Comparison of ENCODE assay signal across 25 cellular contexts in genomic region chr2:224801360-224801759, GRCh38.
DNase-seq lines count a peak whose midpoint lies in the region; ATAC-seq, FAIRE-seq and TF ChIP-seq lines count a peak whose summit lies in the region.
"Had no signal": no experiment of that assay in that cellular context is flagged by ENCODE, and none has a peak within 500 bp of the region (broad histone marks: within the 10 kb centered on the region; RNA-seq: fewer than 3 reads in every experiment).

No MANE protein-coding gene starts in this region.

- no peak overlapping the region for H3K4ac ChIP-seq in H1 (replicated peaks; ENCODE audit: insufficient read length, low read depth, low read length)

- H3K23me2 ChIP-seq in H1 (ENCODE audit: low read depth, low read length), result no peaks in the 10 kb centered on the region

- no peak overlapping the region for H4K5ac ChIP-seq in H1 (ENCODE audit: insufficient read length, low read depth, low read length)

- no peaks in the 10 kb centered on the region for H3K27me3 Mint-ChIP-seq in CD4-positive, alpha-beta T cell
- peaks cover 3% of the 10 kb centered on the region for H3K27me3 Mint-ChIP-seq in nephron progenitor cell (ENCODE audit: low read depth, poor library complexity)
- H3K27me3 Mint-ChIP-seq: CD4-positive, alpha-beta memory T cell had no signal

- DNase-seq in CD4-positive, alpha-beta T cell, result no peak
- DNase-seq in GM19239 (ENCODE audit: insufficient read length, low spot score) (no peak), H1 (ENCODE audit: low read depth in 1 of 2, low spot score in 2 of 2) (no peak), nephron progenitor cell (no peak), HuH-7.5 (ENCODE audit: low spot score) (no peak), upper lobe of right lung (no peak), GM03348 (ENCODE audit: low spot score) (no peak)
- DNase-seq: ACHN; CD4-positive, alpha-beta memory T cell; DND-41; H7; IMR-90; NCI-H1092 treated with DMSO at 0.1 percent for 48 hours; NCI-H1436 treated with DMSO at 0.1 percent for 48 hours; NCI-H1930; NCI-H2227 treated with DMSO at 0.1 percent for 48 hours; NCI-H510A treated with DMSO at 0.1 percent for 48 hours; NCI-H748 treated with DMSO at 0.1 percent for 48 hours; SHP77 treated with DMSO at 0.1 percent for 48 hours; SK-N-SH had no signal

- H3K27me3 ChIP-seq in CD4-positive, alpha-beta T cell (ENCODE audit: control insufficient read depth, insufficient read depth, low read length), result no peaks in the 10 kb centered on the region
- H3K27me3 ChIP-seq in H1 (replicated peaks in 1 of 4; ENCODE audit: control insufficient read depth in 3 of 4, extremely low read depth in 1 of 4, insufficient read depth in 3 of 4, low read length in 3 of 4), result no peaks in the 10 kb centered on the region; a peak in 1 of 7 replicates
- no peaks in the 10 kb centered on the region for H3K27me3 ChIP-seq in upper lobe of right lung
- H3K27me3 ChIP-seq: BLaER1 had no signal

- no peak overlapping the region for H3K9ac ChIP-seq in H1 (replicated peaks in 1 of 4; ENCODE audit: extremely low read depth in 1 of 4, low read depth in 3 of 4, low read length in 3 of 4)
- H3K9ac ChIP-seq: BLaER1, KMS-11, SK-N-SH had no signal

- H2BK12ac ChIP-seq in H1 (ENCODE audit: low read depth, low read length), result no peak overlapping the region

- no peak overlapping the region for H2BK120ac ChIP-seq in H1 (replicated peaks; ENCODE audit: low read depth, low read length)

- no peak for ATAC-seq in CD4-positive, alpha-beta T cell (ENCODE audit: poor library complexity)
- ATAC-seq in GM21737 (IDR thresholded peaks at IDR 0.05; ENCODE audit: unreplicated experiment) (no peak), upper lobe of right lung (no peak)

- H2AFZ ChIP-seq in H1 (ENCODE audit: low read length), result no peak overlapping the region

- no peak overlapping the region for H3K18ac ChIP-seq in H1 (ENCODE audit: extremely low read depth, low read length)

- H3K4me3 ChIP-seq in H1 (ENCODE audit: extremely low read depth in 1 of 4, insufficient read depth in 2 of 4, low read depth in 3 of 4, low read length in 4 of 4) (no peak overlapping the region), upper lobe of right lung (no peak overlapping the region)
- H3K4me3 ChIP-seq: BLaER1 had no signal

- TF ChIP-seq POLR2A in H1 (IDR thresholded peaks at IDR 0.05; ENCODE audit: control extremely low read depth in 1 of 2, low read depth in 2 of 2, low read length in 2 of 2), result no peak

- no peak overlapping the region for H3K27ac ChIP-seq in CD4-positive, alpha-beta T cell (ENCODE audit: low read depth, low read length)
- H3K27ac ChIP-seq in H1 (ENCODE audit: low read depth, low read length) (no peak overlapping the region), upper lobe of right lung (no peak overlapping the region)
- H3K27ac ChIP-seq: BLaER1, KMS-11, RWPE1 had no signal

- H3K56ac ChIP-seq in H1 (replicated peaks; ENCODE audit: insufficient read length, low read depth, low read length), result no peak overlapping the region

- no peak overlapping the region for H3K23ac ChIP-seq in H1 (ENCODE audit: insufficient read length)

- no peak overlapping the region for H4K91ac ChIP-seq in H1 (replicated peaks; ENCODE audit: insufficient read length, low read length)

- no peaks in the 10 kb centered on the region for H3K9me3 Mint-ChIP-seq in CD4-positive, alpha-beta T cell
- H3K9me3 Mint-ChIP-seq in nephron progenitor cell, result no peaks in the 10 kb centered on the region
- H3K9me3 Mint-ChIP-seq: CD4-positive, alpha-beta memory T cell had no signal

- CTCF ChIA-PET in CD4-positive, alpha-beta T cell (lab: Charles Lee), result no interaction called here
- CTCF ChIA-PET in H1 (lab: Charles Lee; ENCODE audit: partially characterized antibody), result no interaction called here

- H3K36me3 ChIP-seq in H1 (ENCODE audit: control insufficient read depth in 2 of 4, insufficient read depth in 4 of 4, low read length in 3 of 4) (no peaks in the 10 kb centered on the region), upper lobe of right lung (peaks cover 21% of the 10 kb centered on the region)

- H2BK5ac ChIP-seq in H1 (ENCODE audit: low read depth, low read length), result no peak overlapping the region

- intact Hi-C loops in CD4-positive, alpha-beta T cell (cut with DNase I, micrococcal nuclease), result loop anchor here in 1 of 2 experiments (10.0 kb wide), 1 partner anchor 853 kb away; no protein-coding TSS in a partner anchor
- intact Hi-C loops in upper lobe of right lung (cut with DNase I), result no loop called here

- peak overlapping the region; percentile 1 for H3K27ac Mint-ChIP-seq in CD4-positive, alpha-beta T cell
- peak overlapping the region; percentile 56 for H3K27ac Mint-ChIP-seq in nephron progenitor cell

- H3K4me1 ChIP-seq in H1 (replicated peaks in 1 of 4; ENCODE audit: control insufficient read depth in 3 of 4, insufficient read depth in 4 of 4, low read length in 3 of 4), result no peaks in the 10 kb centered on the region
- no peaks in the 10 kb centered on the region for H3K4me1 ChIP-seq in upper lobe of right lung
- H3K4me1 ChIP-seq: BLaER1 had no signal

- TF ChIP-seq RAD21 in H1 (IDR thresholded peaks at IDR 0.05 in 1 of 2, conservative IDR thresholded peaks at IDR 0.05 in 1 of 2; ENCODE audit: low read depth in 2 of 2, low read length in 2 of 2), result no peak

- H4K20me1 ChIP-seq in H1 (replicated peaks in 1 of 2; ENCODE audit: control insufficient read depth in 1 of 2, insufficient read depth in 2 of 2, low read length in 2 of 2), result no peaks in the 10 kb centered on the region

- peaks cover 99% of the 10 kb centered on the region for H3K36me3 Mint-ChIP-seq in CD4-positive, alpha-beta T cell (ENCODE audit: low read depth)
- no peaks in the 10 kb centered on the region for H3K36me3 Mint-ChIP-seq in nephron progenitor cell (ENCODE audit: low read depth)

- H3K79me1 ChIP-seq in H1 (ENCODE audit: low read depth, low read length), result no peaks in the 10 kb centered on the region

- H3K4me3 Mint-ChIP-seq in CD4-positive, alpha-beta T cell, result no peak overlapping the region
- H3K4me3 Mint-ChIP-seq in nephron progenitor cell, result no peak overlapping the region
- H3K4me3 Mint-ChIP-seq: CD4-positive, alpha-beta memory T cell had no signal

- H3K79me2 ChIP-seq in H1 (ENCODE audit: control insufficient read depth in 1 of 2, insufficient read depth in 2 of 2, low read length in 2 of 2), result no peaks in the 10 kb centered on the region

- no peaks in the 10 kb centered on the region for H3K9me3 ChIP-seq in CD4-positive, alpha-beta T cell (ENCODE audit: control insufficient read depth, low read length)
- no peaks in the 10 kb centered on the region for H3K9me3 ChIP-seq in H1 (ENCODE audit: insufficient read depth in 2 of 2, low read depth in 1 of 2, low read length in 1 of 2)
- no peaks in the 10 kb centered on the region for H3K9me3 ChIP-seq in upper lobe of right lung
- H3K9me3 ChIP-seq: BLaER1, SK-N-SH had no signal

- H2AK5ac ChIP-seq in H1 (ENCODE audit: low read depth, low read length), result no peak overlapping the region

- POLR2A ChIA-PET in CD4-positive, alpha-beta T cell (lab: Charles Lee), result no interaction called here
- POLR2A ChIA-PET in H1 (lab: Charles Lee; ENCODE audit: partially characterized antibody), result no interaction called here

- H3K14ac ChIP-seq in H1 (ENCODE audit: insufficient read length), result no peak overlapping the region

- no peaks in the 10 kb centered on the region for H3K4me1 Mint-ChIP-seq in CD4-positive, alpha-beta T cell (ENCODE audit: low read depth)
- peaks cover 40% of the 10 kb centered on the region for H3K4me1 Mint-ChIP-seq in nephron progenitor cell
- H3K4me1 Mint-ChIP-seq: CD4-positive, alpha-beta memory T cell had no signal

- WGBS in H1 (ENCODE audit: extremely low coverage in 1 of 2, insufficient coverage in 1 of 2, insufficient read length in 1 of 2, insufficient replicate concordance in 2 of 2, low coverage in 1 of 2, low lambda C conversion rate in 2 of 2, missing lambda C conversion rate in 1 of 2), 2 experiments, result 69% methylated on average over 1 of the region's 1 CpG; no CpG with 5 or more reads in 1 of the 2 experiments

- no peak overlapping the region for H4K8ac ChIP-seq in H1 (ENCODE audit: extremely low read depth, insufficient read depth, low read length)

- FAIRE-seq in GM19239 (lab: Jason Lieb, UNC) (peak; percentile 31), H1 (lab: Jason Lieb, UNC) (no peak)
- FAIRE-seq: GM12892 had no signal

- no peak for TF ChIP-seq CTCF in CD4-positive, alpha-beta T cell (IDR thresholded peaks at IDR 0.05)
- no peak for TF ChIP-seq CTCF in H1 (IDR thresholded peaks at IDR 0.05; ENCODE audit: control extremely low read depth in 1 of 3, insufficient read depth in 1 of 3, low read depth in 1 of 3, low read length in 3 of 3)
- no peak for TF ChIP-seq CTCF in nephron progenitor cell (IDR thresholded peaks at IDR 0.05)
- no peak for TF ChIP-seq CTCF in upper lobe of right lung (IDR thresholded peaks at IDR 0.05)

- H2BK15ac ChIP-seq in H1 (ENCODE audit: low read length), result no peak overlapping the region

- no peak for TF ChIP-seq EP300 in H1 (IDR thresholded peaks at IDR 0.05; ENCODE audit: borderline replicate concordance in 1 of 2, low read depth in 2 of 2, low read length in 2 of 2)

- no peak overlapping the region for H2BK20ac ChIP-seq in H1 (ENCODE audit: low read length)

- no peak overlapping the region for H3K4me2 ChIP-seq in H1 (ENCODE audit: insufficient read depth in 1 of 2, low read depth in 2 of 2, low read length in 2 of 2)
- H3K4me2 ChIP-seq: BLaER1, KMS-11, SK-N-SH had no signal

TF ChIP-seq in H1, 55 proteins besides CTCF, POLR2A, EP300 and RAD21:
- TF ChIP-seq SP1 (IDR thresholded peaks at IDR 0.05; ENCODE audit: low read depth, low read length), result no peak
- TF ChIP-seq RXRA (IDR thresholded peaks at IDR 0.05; ENCODE audit: insufficient read depth, low read depth, low read length), result 0 out of 2 replicates have a peak, but pooled peaks have one; percentile 58
- TF ChIP-seq CTBP2 (IDR thresholded peaks at IDR 0.05; ENCODE audit: borderline replicate concordance, insufficient read depth, insufficient read length, low read length), result no peak
- TF ChIP-seq SP4 (IDR thresholded peaks at IDR 0.05; ENCODE audit: low read length), result no peak
- no peak for TF ChIP-seq JUND (IDR thresholded peaks at IDR 0.05; ENCODE audit: low read length)
- TF ChIP-seq POLR2AphosphoS5 (IDR thresholded peaks at IDR 0.05; ENCODE audit: low read depth, low read length), result 0 out of 2 replicates have a peak, but pooled peaks have one; percentile 27
TF ChIP-seq in H1: peak in this region for 2.
